9 cellular contexts compared by ENCODE assay signal in genomic region chr5:119074419-119074818, GRCh38. TPM values are rescaled to one million over a fixed set of nuclear protein-coding genes. Genes with fewer than 3 reads are reported as not detected.
A peak's percentile ranks its signal among the peaks of the same experiment; 100 is the strongest.
DNase-seq lines count a peak whose midpoint lies in the region; ATAC-seq and TF ChIP-seq lines count a peak whose summit lies in the region.
"Had no signal": no experiment of that assay in that cellular context is flagged by ENCODE, and none has a peak within 500 bp of the region (broad histone marks: within the 10 kb centered on the region; RNA-seq: fewer than 3 reads in every experiment).

No MANE protein-coding gene starts in this region.

- H3K4me1 ChIP-seq in Caco-2 (peaks cover 9% of the 10 kb centered on the region), gastrocnemius medialis (peaks cover 30 to 43% of the 10 kb centered on the region in 2 donors), stomach (peaks cover 30 to 84% (median 72%) of the 10 kb centered on the region in 4 donors)

- in situ Hi-C loops in gastrocnemius medialis (cut with MboI; ENCODE audit: low sequenced_read_pairs in 4 of 4): no loop called here

- H3K9me3 ChIP-seq in Caco-2 (no peaks in the 10 kb centered on the region), gastrocnemius medialis (no peaks in the 10 kb centered on the region), stomach (no peaks in the 10 kb centered on the region)

- H3K27ac Mint-ChIP-seq in Caco-2 (ENCODE audit: unreplicated experiment): peak overlapping the region; percentile 22
- peak overlapping the region; percentile 55 for H3K27ac Mint-ChIP-seq in activated CD4-positive, alpha-beta memory T cell treated with anti-CD3 and anti-CD28 coated beads for 36 hours

- CTCF ChIA-PET in Caco-2 (lab: Charles Lee): no interaction called here
- CTCF ChIA-PET in activated CD4-positive, alpha-beta memory T cell treated with anti-CD3 and anti-CD28 coated beads for 36 hours (lab: Charles Lee): interaction anchor here (1.3 kb wide), 1 partner anchor 87 kb away, joined by 3 read pairs; no protein-coding TSS in a partner anchor

- no peak for DNase-seq in Caco-2
- DNase-seq in activated CD4-positive, alpha-beta memory T cell treated with anti-CD3 and anti-CD28 coated beads for 36 hours: no peak
- no peak for DNase-seq in gastrocnemius medialis
- DNase-seq in stomach: no peak
- no peak for DNase-seq in LoVo (ENCODE audit: low spot score)
- no peak for DNase-seq in lower leg skin (ENCODE audit: low spot score in 2 of 2)
- DNase-seq: activated effector memory CD4-positive, alpha-beta T cell treated with Interleukin-2 at 50 U/mL for 16 hours had no signal

- TF ChIP-seq CTCF in Caco-2 (IDR thresholded peaks at IDR 0.05; ENCODE audit: insufficient read depth in 1 of 2, low read depth in 1 of 2, low read length in 1 of 2, severe bottlenecking in 1 of 2, unreplicated experiment in 1 of 2) (no peak), gastrocnemius medialis (IDR thresholded peaks at IDR 0.05 in 4 of 5, conservative IDR thresholded peaks at IDR 0.05 in 1 of 5) (no peak), stomach (IDR thresholded peaks at IDR 0.05) (no peak), lower leg skin (IDR thresholded peaks at IDR 0.05) (no peak)

- H3K36me3 ChIP-seq in Caco-2 (ENCODE audit: control insufficient read depth, insufficient read depth, low read length) (no peaks in the 10 kb centered on the region), gastrocnemius medialis (no peaks in the 10 kb centered on the region), stomach (no peaks in the 10 kb centered on the region)

- TF ChIP-seq POLR2A in gastrocnemius medialis (IDR thresholded peaks at IDR 0.05) (no peak), stomach (IDR thresholded peaks at IDR 0.05) (no peak), lower leg skin (IDR thresholded peaks at IDR 0.05) (no peak)

- no peaks in the 10 kb centered on the region for H3K9me3 Mint-ChIP-seq in Caco-2 (ENCODE audit: unreplicated experiment)
- no peaks in the 10 kb centered on the region for H3K9me3 Mint-ChIP-seq in activated CD4-positive, alpha-beta memory T cell treated with anti-CD3 and anti-CD28 coated beads for 36 hours

- no peaks in the 10 kb centered on the region for H3K27me3 Mint-ChIP-seq in Caco-2 (ENCODE audit: insufficient read depth, unreplicated experiment)
- H3K27me3 Mint-ChIP-seq in activated CD4-positive, alpha-beta memory T cell treated with anti-CD3 and anti-CD28 coated beads for 36 hours: peaks cover 2% of the 10 kb centered on the region

- H3K27me3 ChIP-seq in Caco-2 (replicated peaks; ENCODE audit: control insufficient read depth, insufficient read depth, low read length) (no peaks in the 10 kb centered on the region), gastrocnemius medialis (no peaks in the 10 kb centered on the region), stomach (no peaks in the 10 kb centered on the region)

- intact Hi-C loops in Caco-2 (cut with micrococcal nuclease; ENCODE audit: unreplicated experiment) (loop anchor here (5.0 kb wide), 1 partner anchor 338 kb away; no protein-coding TSS in a partner anchor), gastrocnemius medialis (cut with DNase I; ENCODE audit: low total_unique reads) (no loop called here), stomach (cut with DNase I; ENCODE audit: low total_unique reads) (no loop called here), lower leg skin (cut with DNase I; ENCODE audit: low total_unique reads) (no loop called here)
- intact Hi-C loops in activated CD4-positive, alpha-beta memory T cell treated with anti-CD3 and anti-CD28 coated beads for 36 hours (cut with micrococcal nuclease): loop anchor here (1.0 kb wide), 3 partner anchors 11 to 339 kb away; no protein-coding TSS in a partner anchor

- no TSS peak for BruUV-seq in Caco-2 (replicated peaks; lab: Mats Ljungman, UMichigan)

- WGBS in stomach, 5 donors: 51 to 68% (median 64%) methylated on average over 3 of the region's 3 CpGs
- 78 to 84% methylated on average over 3 of the region's 3 CpGs for WGBS in lower leg skin, 2 donors

- no peak overlapping the region for H3K4me3 Mint-ChIP-seq in Caco-2 (ENCODE audit: unreplicated experiment)
- peak overlapping the region; percentile 22 for H3K4me3 Mint-ChIP-seq in activated CD4-positive, alpha-beta memory T cell treated with anti-CD3 and anti-CD28 coated beads for 36 hours

- POLR2A ChIA-PET in Caco-2 (lab: Charles Lee): no interaction called here
- POLR2A ChIA-PET in activated CD4-positive, alpha-beta memory T cell treated with anti-CD3 and anti-CD28 coated beads for 36 hours (lab: Charles Lee): no interaction called here

- H3K4me3 ChIP-seq in Caco-2 (ENCODE audit: low read depth, low read length) (no peak overlapping the region), gastrocnemius medialis (no peak overlapping the region), stomach (no peak overlapping the region), lower leg skin (ENCODE audit: low read depth, poor library complexity, severe bottlenecking) (no peak overlapping the region)

- H3K36me3 Mint-ChIP-seq in Caco-2 (ENCODE audit: insufficient read depth, unreplicated experiment): peaks cover 7% of the 10 kb centered on the region
- peaks cover 3% of the 10 kb centered on the region for H3K36me3 Mint-ChIP-seq in activated CD4-positive, alpha-beta memory T cell treated with anti-CD3 and anti-CD28 coated beads for 36 hours

- H3K27ac ChIP-seq in gastrocnemius medialis (no peak overlapping the region), stomach (no peak overlapping the region)

- ATAC-seq in GM19397 (IDR thresholded peaks at IDR 0.05; ENCODE audit: unreplicated experiment) (peak; percentile 20), HG03159 (IDR thresholded peaks at IDR 0.05; ENCODE audit: unreplicated experiment) (peak; percentile 28), gastrocnemius medialis (no peak)

- TF ChIP-seq EP300 in stomach (IDR thresholded peaks at IDR 0.05): no peak

- peaks cover 17% of the 10 kb centered on the region for H3K4me1 Mint-ChIP-seq in Caco-2 (ENCODE audit: low read depth, unreplicated experiment)
- H3K4me1 Mint-ChIP-seq in activated CD4-positive, alpha-beta memory T cell treated with anti-CD3 and anti-CD28 coated beads for 36 hours (ENCODE audit: low read depth): peaks cover 62% of the 10 kb centered on the region

RNA-seq across cellular contexts. Expression of gene DMXL1, which starts 3.5 kb away (rescaled TPM):
- total RNA-seq in Caco-2 (2022) (30.0 and 33.1 TPM in 2 replicates), gastrocnemius medialis (10 to 100 TPM; 17.8 to 31.1 (median 24.3) TPM), stomach (100 to 1,000 TPM in 3 of 5 donors, 10 to 100 TPM in 2; 79.8 to 164 (median 120) TPM), lower leg skin (10 to 100 TPM; 34.7 to 52.4 (median 36.6) TPM)
- total RNA-seq in activated CD4-positive, alpha-beta memory T cell treated with anti-CD3 and anti-CD28 coated beads for 36 hours: 10 to 100 TPM; 24.2 to 26.9 TPM
- polyA plus RNA-seq in stomach: 10 to 100 TPM in 2 of 3 donors, 1 to 10 TPM in 1; 6.0 to 13.7 (median 12.3) TPM

Comparison
In these comparisons a context has a peak if more than half of its experiments do, and no peak if none do; other contexts are left out.
1. ATAC-seq: peak in GM19397 (single experiment) and HG03159 (single experiment); none in gastrocnemius medialis (0 of 2).
2. intact Hi-C loops: an anchor here in Caco-2 (5.0 kb wide) and activated CD4-positive, alpha-beta memory T cell treated with anti-CD3 and anti-CD28 coated beads for 36 hours (1.0 kb wide); none called in gastrocnemius medialis, stomach and lower leg skin.